ENCODE assay signal across 8 cellular contexts in the genomic region with DNA sequence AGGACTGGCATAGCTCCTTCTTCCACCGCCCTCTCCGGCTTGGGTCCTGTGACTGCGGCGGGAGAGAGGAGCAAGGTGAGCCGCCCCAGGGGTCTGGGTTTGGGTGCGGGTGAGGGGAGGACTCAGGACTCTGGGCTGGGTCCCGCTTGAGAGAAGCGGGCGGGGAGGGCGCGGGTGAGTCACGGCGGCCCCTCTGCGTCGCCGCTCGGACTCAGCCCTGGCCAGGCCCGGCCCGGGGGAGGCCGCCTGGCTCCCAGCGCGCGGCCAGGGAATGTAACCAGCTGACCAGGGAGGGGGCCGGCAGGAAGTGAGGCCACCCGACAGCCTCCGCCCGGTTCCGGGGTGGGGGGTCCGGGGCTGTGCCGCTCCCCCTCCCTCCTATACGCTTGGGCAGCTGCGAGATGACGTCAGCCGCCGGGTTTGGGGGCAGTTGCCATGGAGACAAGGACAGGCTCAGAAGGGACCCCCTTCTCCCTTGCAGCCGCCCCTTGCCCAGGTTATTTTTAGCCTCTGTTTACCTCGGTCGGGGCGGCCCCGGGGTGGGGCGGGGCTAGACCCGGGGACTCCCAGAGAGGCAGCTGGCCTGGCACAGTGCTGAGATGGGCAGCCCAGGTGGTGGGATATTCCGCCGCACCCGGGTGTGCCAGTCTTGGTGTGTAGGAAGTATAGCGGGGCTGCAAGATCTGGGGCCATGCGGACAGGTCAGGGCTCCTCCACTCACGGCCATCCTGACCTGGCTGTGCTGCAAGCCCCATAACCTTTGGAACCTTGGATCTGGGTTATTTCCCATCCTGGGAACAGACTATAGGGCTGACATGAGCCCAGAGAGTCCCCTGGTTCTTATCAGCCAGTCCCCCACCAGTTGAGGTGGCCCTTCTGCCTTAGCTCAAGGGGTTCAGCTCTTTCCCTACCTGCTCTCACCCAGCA. TPM values are rescaled to one million over a fixed set of nuclear protein-coding genes. Genes with fewer than 3 reads are reported as not detected.
DNase-seq lines count a peak whose midpoint lies in the region; ATAC-seq and TF ChIP-seq lines count a peak whose summit lies in the region.

No MANE protein-coding gene starts in this region.

- peak; percentile 39 for DNase-seq in DMS114 treated with DMSO at 0.1 percent for 48 hours (lab: John Stamatoyannopoulos, UW; ENCODE audit: unreplicated experiment)
- no peak for DNase-seq in RWPE1 (ENCODE audit: low spot score)
- DNase-seq in effector CD8-positive, alpha-beta T cell (lab: John Stamatoyannopoulos, UW), result peak; percentile 19
- peak; percentile 47 to 95 for DNase-seq in lower leg skin (ENCODE audit: low spot score in 2 of 2)
- no peak for DNase-seq in HPDE6-E6E7 (ENCODE audit: extremely low spot score)
- DNase-seq in NCI-H1105 (lab: John Stamatoyannopoulos, UW), result no peak

- peak in 1 of 2 donors; percentile 9 for TF ChIP-seq POLR2A in lower leg skin (IDR thresholded peaks at IDR 0.05)

- peak overlapping the region; percentile 84 for H3K27ac ChIP-seq in RWPE1
- peak overlapping the region; percentile 85 for H3K27ac ChIP-seq in stomach smooth muscle (ENCODE audit: low read length)

- H3K4me3 ChIP-seq in lower leg skin (ENCODE audit: low read depth, poor library complexity, severe bottlenecking) (peak overlapping the region; percentile 89), stomach smooth muscle (ENCODE audit: low read length in 2 of 2) (peak overlapping the region; percentile 83 to 91)

- CTCF ChIA-PET in RWPE1 (lab: Yijun Ruan, JAX), result interaction anchor here (0.5 to 2.2 kb wide), 4 partner anchors 9 to 353 kb away, joined by 3 to 8 read pairs (median 6); no protein-coding TSS in a partner anchor

- TF ChIP-seq CTCF in RWPE1 (conservative IDR thresholded peaks at IDR 0.05; ENCODE audit: low read depth) (no peak), lower leg skin (IDR thresholded peaks at IDR 0.05) (no peak)

- peak; percentile 39 for ATAC-seq in GM21737 (IDR thresholded peaks at IDR 0.05; ENCODE audit: unreplicated experiment)

- 3 to 4% methylated on average over 27 to 35 of the region's 48 CpGs for WGBS in lower leg skin, 2 donors

- H3K4me1 ChIP-seq in stomach smooth muscle (ENCODE audit: control insufficient read depth, insufficient read depth, low read length), result peaks cover 43% of the 10 kb centered on the region

- no peaks in the 10 kb centered on the region for H3K27me3 ChIP-seq in stomach smooth muscle (ENCODE audit: control insufficient read depth in 1 of 2, insufficient read depth in 2 of 2, low read length in 2 of 2)

- no peaks in the 10 kb centered on the region for H3K36me3 ChIP-seq in stomach smooth muscle (ENCODE audit: control insufficient read depth in 2 of 2, insufficient read depth in 2 of 2, low read length in 2 of 2)

- H3K9ac ChIP-seq in stomach smooth muscle (ENCODE audit: low read length in 2 of 2), result peak overlapping the region; percentile 57 to 95

- intact Hi-C loops in lower leg skin (cut with DNase I; ENCODE audit: low total_unique reads), result no loop called here

- no peaks in the 10 kb centered on the region for H3K9me3 ChIP-seq in stomach smooth muscle (ENCODE audit: control insufficient read depth in 2 of 2, low read length in 2 of 2)

- POLR2A ChIA-PET in RWPE1 (lab: Yijun Ruan, JAX; ENCODE audit: low non-redundant PET), result interaction anchor here (0.6 kb wide), 1 partner anchor 132 kb away, joined by 3 read pairs; no protein-coding TSS in a partner anchor

RNA-seq across cellular contexts. Expression of a gene that starts 1.6 kb away (rescaled TPM):
- total RNA-seq in lower leg skin, result 10 to 100 TPM; 19.3 to 28.6 (median 23.6) TPM

RNA-seq across cellular contexts. Expression of a gene that starts 32.0 kb away (rescaled TPM):
- 10 to 100 TPM; 41.0 to 49.9 (median 44.2) TPM for total RNA-seq in lower leg skin

RNA-seq across cellular contexts. Expression of a gene that starts 46.9 kb away (rescaled TPM):
- total RNA-seq in lower leg skin, result not detected

RNA-seq across cellular contexts. Expression of a gene that starts 49.3 kb away (rescaled TPM):
- total RNA-seq in lower leg skin, result 100 to 1,000 TPM; 114 to 141 (median 131) TPM

Comparison
In these comparisons a context has a peak if more than half of its experiments do, and no peak if none do; other contexts are left out.
1. DNase-seq: peak in DMS114 treated with DMSO at 0.1 percent for 48 hours (single experiment), effector CD8-positive, alpha-beta T cell (single experiment) and lower leg skin (2 of 2); none in RWPE1 (single experiment), HPDE6-E6E7 (single experiment) and NCI-H1105 (single experiment).